In the genomic region with DNA sequence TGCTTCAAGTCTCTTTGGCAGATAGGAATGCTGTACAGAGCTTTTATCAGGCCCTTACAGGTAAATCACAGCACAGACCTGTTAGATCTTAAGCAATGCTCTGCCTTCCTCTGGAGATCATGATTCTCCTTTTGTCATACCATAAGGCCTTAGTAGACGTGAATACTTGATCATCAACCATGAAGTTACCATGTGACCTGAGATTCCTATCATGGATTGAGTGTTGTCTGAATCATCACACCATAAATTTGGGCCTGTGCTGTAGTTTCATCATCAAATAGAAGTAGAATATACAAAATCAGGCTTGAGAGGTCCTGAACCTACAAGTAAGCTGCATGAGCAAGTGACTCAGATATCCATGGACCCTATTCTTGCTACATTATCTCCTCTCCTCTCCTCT, we compare ENCODE assay signal across 13 cellular contexts.
"Had no signal": no experiment of that assay in that cellular context is flagged by ENCODE, and none has a peak within 500 bp of the region (broad histone marks: within the 10 kb centered on the region; RNA-seq: fewer than 3 reads in every experiment).

No MANE protein-coding gene starts in this region.

- H3K4me3 ChIP-seq: ascending aorta, psoas muscle had no signal

- ATAC-seq: esophagus mucosa; psoas muscle; sciatic nerve; stimulated activated naive CD8-positive, alpha-beta T cell treated with anti-CD3 and anti-CD28 coated beads, Interleukin-15, amount 100 ng/mL, for 72 hours had no signal

- DNase-seq: activated CD4-positive, CD25-positive, alpha-beta regulatory T cell treated with anti-CD3 and anti-CD28 coated beads, Interleukin-2, amount 50 U/mL, for 72 hours; activated naive CD4-positive, alpha-beta T cell treated with Interleukin-2 at 50 U/mL for 16 hours; activated T-cell treated with anti-CD3 and anti-CD28 coated beads for 4 hours; endodermal cell; head of caudate nucleus; nephron progenitor cell; psoas muscle; stimulated activated CD4-positive, alpha-beta T cell treated with anti-CD3 and anti-CD28 coated beads, Interleukin-1b, Interleukin-23, amount 100 ng/mL, for 48 hours; stimulated activated naive CD8-positive, alpha-beta T cell treated with anti-CD3 and anti-CD28 coated beads, Interleukin-15, amount 100 ng/mL, for 72 hours; T-helper 9 cell had no signal
